Comparison of ENCODE assay signal across 1 cellular context in genomic region chr1:53121319-53122172, GRCh38.
TF ChIP-seq lines count a peak whose summit lies in the region.

No MANE protein-coding gene starts in this region.

TF ChIP-seq in GM23338, 12 proteins besides CTCF, POLR2A, EP300 and RAD21 (continued from another document):
- no peak for TF ChIP-seq ZNF462 (CRISPR knock-in tag; IDR thresholded peaks at IDR 0.05)
- TF ChIP-seq CREB1 (CRISPR knock-in tag; IDR thresholded peaks at IDR 0.05; ENCODE audit: low read depth) = no peak
- no peak for TF ChIP-seq ZNF331 (CRISPR knock-in tag; IDR thresholded peaks at IDR 0.05; ENCODE audit: low read depth)
